In genomic region chr9:36345103-36345846, GRCh38 we compare ENCODE assay signal across 25 cellular contexts. TPM values are rescaled to one million over a fixed set of nuclear protein-coding genes. Genes with fewer than 3 reads are reported as not detected.
DNase-seq lines count a peak whose midpoint lies in the region; ATAC-seq, FAIRE-seq and TF ChIP-seq lines count a peak whose summit lies in the region.
"Had no signal": no experiment of that assay in that cellular context is flagged by ENCODE, and none has a peak within 500 bp of the region (broad histone marks: within the 10 kb centered on the region; RNA-seq: fewer than 3 reads in every experiment).

No MANE protein-coding gene starts in this region.

- no peak overlapping the region for H2AFZ ChIP-seq in astrocyte (ENCODE audit: low read depth, low read length)
- H2AFZ ChIP-seq: parathyroid adenoma had no signal

- intact Hi-C loops in left colon (cut with DNase I, micrococcal nuclease), result no loop called here

- H3K9me3 ChIP-seq in astrocyte (ENCODE audit: insufficient read depth, low read depth, low read length) (no peaks in the 10 kb centered on the region), iPS DF 6.9 (ENCODE audit: control insufficient read depth, insufficient read depth, low read length) (no peaks in the 10 kb centered on the region)
- H3K9me3 ChIP-seq: BLaER1 treated with 17β-estradiol and CSF1 and Interleukin-3, amounts not matched to agents 10 nM and 100 nM; esophagus squamous epithelium; lower lobe of right lung; sigmoid colon; stomach; upper lobe of right lung had no signal

- no peak overlapping the region for H3K4me3 Mint-ChIP-seq in activated T-cell treated with anti-CD3 and anti-CD28 coated beads, Interleukin-2, amount 50 U/mL, for 72 hours
- no peak overlapping the region for H3K4me3 Mint-ChIP-seq in activated T-cell treated with anti-CD3 and anti-CD28 coated beads, Interleukin-2, amount 50 U/mL, for 4 hours
- no peak overlapping the region for H3K4me3 Mint-ChIP-seq in astrocyte (ENCODE audit: unreplicated experiment)
- H3K4me3 Mint-ChIP-seq in type B pancreatic cell, result no peak overlapping the region
- H3K4me3 Mint-ChIP-seq: activated naive CD8-positive, alpha-beta T cell treated with anti-CD3 and anti-CD28 coated beads, Interleukin-2, amount 50 U/mL, for 24 hours; immature natural killer cell; T-helper 2 cell treated with Interferon-gamma antibody and Interleukin-4, amounts not matched to agents 5 μg/mL and 100 μg/mL, for 36 hours had no signal

- H3K9ac ChIP-seq in astrocyte (ENCODE audit: low read length), result no peak overlapping the region
- H3K9ac ChIP-seq: BLaER1 treated with 17β-estradiol and CSF1 and Interleukin-3, amounts not matched to agents 10 nM and 100 nM; parathyroid adenoma had no signal

- 100% methylated on average over 2 of the region's 6 CpGs for WGBS in iPS DF 6.9 (ENCODE audit: insufficient coverage, insufficient read length)

- no peaks in the 10 kb centered on the region for H3K27me3 Mint-ChIP-seq in activated T-cell treated with anti-CD3 and anti-CD28 coated beads, Interleukin-2, amount 50 U/mL, for 72 hours (ENCODE audit: low read depth)
- H3K27me3 Mint-ChIP-seq in activated T-cell treated with anti-CD3 and anti-CD28 coated beads, Interleukin-2, amount 50 U/mL, for 4 hours (ENCODE audit: low read depth), result no peaks in the 10 kb centered on the region
- H3K27me3 Mint-ChIP-seq in astrocyte (ENCODE audit: low read depth, unreplicated experiment) (no peaks in the 10 kb centered on the region), type B pancreatic cell (no peaks in the 10 kb centered on the region)
- H3K27me3 Mint-ChIP-seq: activated naive CD8-positive, alpha-beta T cell treated with anti-CD3 and anti-CD28 coated beads, Interleukin-2, amount 50 U/mL, for 24 hours had no signal

- no peaks in the 10 kb centered on the region for H3K4me1 ChIP-seq in astrocyte (ENCODE audit: insufficient read depth, low read length)
- no peaks in the 10 kb centered on the region for H3K4me1 ChIP-seq in iPS DF 6.9 (ENCODE audit: control insufficient read depth, insufficient read depth, low read length)
- H3K4me1 ChIP-seq: esophagus squamous epithelium, lower lobe of right lung, parathyroid adenoma, sigmoid colon, stomach, upper lobe of right lung had no signal

- peak overlapping the region; percentile 38 for H3K27ac Mint-ChIP-seq in activated T-cell treated with anti-CD3 and anti-CD28 coated beads, Interleukin-2, amount 50 U/mL, for 72 hours
- H3K27ac Mint-ChIP-seq in astrocyte (ENCODE audit: unreplicated experiment) (no peak overlapping the region), type B pancreatic cell (no peak overlapping the region)
- H3K27ac Mint-ChIP-seq: T-helper 2 cell treated with Interferon-gamma antibody and Interleukin-4, amounts not matched to agents 5 μg/mL and 100 μg/mL, for 36 hours had no signal

- H3K4me2 ChIP-seq in astrocyte (ENCODE audit: low read length), result no peak overlapping the region
- H3K4me2 ChIP-seq: BLaER1 treated with 17β-estradiol and CSF1 and Interleukin-3, amounts not matched to agents 10 nM and 100 nM had no signal

- ATAC-seq in activated T-cell treated with anti-CD3 and anti-CD28 coated beads, Interleukin-2, amount 50 U/mL, for 72 hours (replicated peaks in 1 of 2), result no peak
- ATAC-seq in activated T-cell treated with anti-CD3 and anti-CD28 coated beads, Interleukin-2, amount 50 U/mL, for 4 hours, result no peak
- ATAC-seq in left colon, result no peak
- ATAC-seq: activated naive CD8-positive, alpha-beta T cell treated with anti-CD3 and anti-CD28 coated beads, Interleukin-2, amount 50 U/mL, for 24 hours; K562; lower lobe of right lung; upper lobe of right lung had no signal

- no peak overlapping the region for H3K4me3 ChIP-seq in astrocyte (ENCODE audit: insufficient read depth, low read depth, low read length)
- H3K4me3 ChIP-seq in iPS DF 6.9 (ENCODE audit: low read length), result no peak overlapping the region
- H3K4me3 ChIP-seq: BLaER1 treated with 17β-estradiol and CSF1 and Interleukin-3, amounts not matched to agents 10 nM and 100 nM; esophagus squamous epithelium; K562; lower lobe of right lung; sigmoid colon; stomach; upper lobe of right lung had no signal

- no peaks in the 10 kb centered on the region for H3K79me2 ChIP-seq in astrocyte (ENCODE audit: insufficient read depth, low read length)
- H3K79me2 ChIP-seq: parathyroid adenoma had no signal

- peaks cover 14 to 23% of the 10 kb centered on the region in 2 donors for H3K36me3 Mint-ChIP-seq in activated T-cell treated with anti-CD3 and anti-CD28 coated beads, Interleukin-2, amount 50 U/mL, for 72 hours (ENCODE audit: insufficient read depth in 2 of 2)
- H3K36me3 Mint-ChIP-seq in activated T-cell treated with anti-CD3 and anti-CD28 coated beads, Interleukin-2, amount 50 U/mL, for 4 hours (ENCODE audit: insufficient read depth), result peaks cover 44% of the 10 kb centered on the region
- H3K36me3 Mint-ChIP-seq in astrocyte (ENCODE audit: low read depth, unreplicated experiment), result peaks cover 24% of the 10 kb centered on the region
- peaks cover 54% of the 10 kb centered on the region for H3K36me3 Mint-ChIP-seq in type B pancreatic cell

- H4K20me1 ChIP-seq in astrocyte (ENCODE audit: insufficient read depth, low read length), result no peaks in the 10 kb centered on the region

- H3K9me3 Mint-ChIP-seq in activated T-cell treated with anti-CD3 and anti-CD28 coated beads, Interleukin-2, amount 50 U/mL, for 72 hours, result no peaks in the 10 kb centered on the region
- H3K9me3 Mint-ChIP-seq in activated T-cell treated with anti-CD3 and anti-CD28 coated beads, Interleukin-2, amount 50 U/mL, for 4 hours, result no peaks in the 10 kb centered on the region
- H3K9me3 Mint-ChIP-seq in astrocyte (ENCODE audit: unreplicated experiment) (no peaks in the 10 kb centered on the region), type B pancreatic cell (no peaks in the 10 kb centered on the region)
- H3K9me3 Mint-ChIP-seq: activated naive CD8-positive, alpha-beta T cell treated with anti-CD3 and anti-CD28 coated beads, Interleukin-2, amount 50 U/mL, for 24 hours; immature natural killer cell; T-helper 2 cell treated with Interferon-gamma antibody and Interleukin-4, amounts not matched to agents 5 μg/mL and 100 μg/mL, for 36 hours had no signal

- peak; percentile 47 for FAIRE-seq in astrocyte (lab: Jason Lieb, UNC)
- FAIRE-seq: bronchial epithelial cell, K562 had no signal

- TF ChIP-seq CTCF in astrocyte (IDR thresholded peaks at IDR 0.05; ENCODE audit: insufficient read depth, low read depth, low read length) (no peak), type B pancreatic cell (conservative IDR thresholded peaks at IDR 0.05) (peak; percentile 44)

- H3K27me3 ChIP-seq in astrocyte (ENCODE audit: insufficient read depth, low read length), result no peaks in the 10 kb centered on the region
- H3K27me3 ChIP-seq in iPS DF 6.9 (ENCODE audit: control insufficient read depth, insufficient read depth, low read length), result no peaks in the 10 kb centered on the region
- H3K27me3 ChIP-seq: BLaER1 treated with 17β-estradiol and CSF1 and Interleukin-3, amounts not matched to agents 10 nM and 100 nM; esophagus squamous epithelium; sigmoid colon; stomach; upper lobe of right lung had no signal

- H3K4me1 Mint-ChIP-seq in activated T-cell treated with anti-CD3 and anti-CD28 coated beads, Interleukin-2, amount 50 U/mL, for 72 hours (ENCODE audit: low read depth), result peaks cover 17% of the 10 kb centered on the region
- peaks cover 3% of the 10 kb centered on the region for H3K4me1 Mint-ChIP-seq in activated T-cell treated with anti-CD3 and anti-CD28 coated beads, Interleukin-2, amount 50 U/mL, for 4 hours (ENCODE audit: low read depth)
- H3K4me1 Mint-ChIP-seq in astrocyte (ENCODE audit: low read depth, unreplicated experiment), result no peaks in the 10 kb centered on the region
- no peaks in the 10 kb centered on the region for H3K4me1 Mint-ChIP-seq in type B pancreatic cell (ENCODE audit: unreplicated experiment)

- DNase-seq in activated T-cell treated with anti-CD3 and anti-CD28 coated beads, Interleukin-2, amount 50 U/mL, for 72 hours, result no peak
- no peak for DNase-seq in activated T-cell treated with anti-CD3 and anti-CD28 coated beads, Interleukin-2, amount 50 U/mL, for 4 hours
- DNase-seq in astrocyte (ENCODE audit: low read depth), result no peak
- DNase-seq in iPS DF 6.9 (ENCODE audit: low read depth, low spot score), result peak; percentile 4
- DNase-seq in type B pancreatic cell (ENCODE audit: extremely low spot score, unreplicated experiment), result no peak
- DNase-seq in amygdala (lab: John Stamatoyannopoulos, UW), result no peak
- DNase-seq in stimulated activated CD4-positive, alpha-beta T cell treated with anti-CD3 and anti-CD28 coated beads, Interleukin-4, amount 100 ng/mL, for 24 hours, result no peak
- no peak for DNase-seq in left colon
- DNase-seq: activated CD8-positive, alpha-beta memory T cell treated with anti-CD3 and anti-CD28 coated beads for 24 hours; activated naive CD8-positive, alpha-beta T cell treated with anti-CD3 and anti-CD28 coated beads, Interleukin-2, amount 50 U/mL, for 24 hours; esophagus squamous epithelium; GDM1; HCEC 1CT; immature natural killer cell; lower lobe of right lung; NCI-H146; NCI-H82; sigmoid colon; stomach; upper lobe of right lung had no signal

- peaks cover 50% of the 10 kb centered on the region for H3K36me3 ChIP-seq in astrocyte (ENCODE audit: insufficient read depth, low read length)
- H3K36me3 ChIP-seq in iPS DF 6.9 (ENCODE audit: control insufficient read depth, insufficient read depth, low read length), result peaks cover 13% of the 10 kb centered on the region; the same call in 1 of the 2 replicates

- no peak overlapping the region for H3K27ac ChIP-seq in astrocyte (ENCODE audit: low read depth, low read length)
- no peak overlapping the region for H3K27ac ChIP-seq in iPS DF 6.9 (ENCODE audit: low read length)
- H3K27ac ChIP-seq: esophagus squamous epithelium, lower lobe of right lung, parathyroid adenoma, sigmoid colon, stomach, upper lobe of right lung had no signal

RNA-seq across cellular contexts. Expression of gene RNF38, which starts 54.8 kb away (rescaled TPM):
- 10 to 100 TPM; 33.5 to 35.2 TPM for total RNA-seq in activated T-cell treated with anti-CD3 and anti-CD28 coated beads, Interleukin-2, amount 50 U/mL, for 72 hours
- 10 to 100 TPM; 29.8 to 32.0 (median 31.7) TPM for total RNA-seq in activated T-cell treated with anti-CD3 and anti-CD28 coated beads, Interleukin-2, amount 50 U/mL, for 4 hours
- total RNA-seq in astrocyte, result 35.3 and 39.6 TPM in 2 replicates
- 34.7 and 39.9 TPM in 2 replicates for total RNA-seq in type B pancreatic cell (ENCODE audit: low replicate concordance)
- 10 to 100 TPM; 31.0 to 40.5 TPM for total RNA-seq in left colon
